ENCODE assay signal across 22 cellular contexts in genomic region chr11:113174862-113175261, GRCh38.
DNase-seq lines count a peak whose midpoint lies in the region; ATAC-seq, FAIRE-seq and TF ChIP-seq lines count a peak whose summit lies in the region.
"Had no signal": no experiment of that assay in that cellular context is flagged by ENCODE, and none has a peak within 500 bp of the region (broad histone marks: within the 10 kb centered on the region; RNA-seq: fewer than 3 reads in every experiment).

No MANE protein-coding gene starts in this region.

- TF ChIP-seq CTCF in AG10803 (conservative IDR thresholded peaks at IDR 0.05; ENCODE audit: low read length) (no peak), HEK293 (tag by site-specific recombination; IDR thresholded peaks at IDR 0.05) (no peak), K562 (IDR thresholded peaks at IDR 0.05 in 2 of 3, conservative IDR thresholded peaks at IDR 0.05 in 1 of 3; ENCODE audit: insufficient read depth in 2 of 3, low read depth in 1 of 3, low read length in 3 of 3) (no peak), vagina (IDR thresholded peaks at IDR 0.05) (no peak)

- no peak overlapping the region for H3K4me2 ChIP-seq in K562 (ENCODE audit: insufficient read depth, low read length)

- no peaks in the 10 kb centered on the region for H4K20me1 ChIP-seq in K562 (replicated peaks; ENCODE audit: control insufficient read depth, insufficient read depth, low read length)

- no peak overlapping the region for H3K4me3 ChIP-seq in AG10803 (ENCODE audit: low read length)
- no peak overlapping the region for H3K4me3 ChIP-seq in HEK293 (ENCODE audit: low read depth, low read length)
- H3K4me3 ChIP-seq in K562 = no peak overlapping the region
- H3K4me3 ChIP-seq in vagina = no peak overlapping the region
- H3K4me3 ChIP-seq: GM12878, SJCRH30 had no signal

- in situ Hi-C loops in K562 (cut with MboI) = no loop called here

- TF ChIP-seq POLR2A in K562 (conservative IDR thresholded peaks at IDR 0.05) = no peak
- no peak for TF ChIP-seq POLR2A in vagina (IDR thresholded peaks at IDR 0.05)

- no peak overlapping the region for H3K9ac ChIP-seq in K562 (ENCODE audit: insufficient read depth in 1 of 2, low read depth in 2 of 2, low read length in 2 of 2)

- DNase-seq in AG10803 (ENCODE audit: low read depth) (peak; percentile 21), K562 (ENCODE audit: extremely low read depth in 1 of 4, low spot score in 3 of 4) (no peak), glomerular visceral epithelial cell (ENCODE audit: extremely low spot score) (peak; percentile 20), SHP77 treated with DMSO at 0.1 percent for 48 hours (lab: John Stamatoyannopoulos, UW) (no peak), vagina (ENCODE audit: extremely low spot score in 2 of 2) (no peak), Right ventricle myocardium superior (no peak)
- DNase-seq: Caco-2; CD4-positive, alpha-beta T cell; EL; GOT3; NCI-H1092 treated with DMSO at 0.1 percent for 48 hours; NCI-H2081; NCI-H510A; NCI-H774; RPMI8226; SJCRH30 had no signal

- no peak overlapping the region for H2AFZ ChIP-seq in K562 (ENCODE audit: low read depth, low read length)

- TF ChIP-seq EP300 in K562 (IDR thresholded peaks at IDR 0.05; ENCODE audit: low read length) = no peak

- H3K27ac ChIP-seq in HEK293 (ENCODE audit: extremely low read depth, low read depth, low read length) = no peak overlapping the region
- no peak overlapping the region for H3K27ac ChIP-seq in K562 (ENCODE audit: extremely low read depth, low read depth, low read length)
- H3K27ac ChIP-seq in vagina = no peak overlapping the region
- H3K27ac ChIP-seq: SJCRH30 had no signal

- no peak for FAIRE-seq in K562 (lab: Jason Lieb, UNC)
- FAIRE-seq: A204.1, GM12878, GM19239, HTR-8/SVneo had no signal

- ATAC-seq in K562 = no peak
- ATAC-seq in GM19324 (IDR thresholded peaks at IDR 0.05; ENCODE audit: low FRiP score, unreplicated experiment) = no peak
- ATAC-seq in Right ventricle myocardium superior (ENCODE audit: poor library complexity) = no peak
- ATAC-seq: GM12878 had no signal

- H3K4me1 ChIP-seq in HEK293 (ENCODE audit: control insufficient read depth, insufficient read depth, low read length) (peaks cover 3% of the 10 kb centered on the region; the same call in 1 of the 2 replicates), K562 (replicated peaks in 1 of 2; ENCODE audit: control insufficient read depth in 2 of 2, insufficient read depth in 2 of 2, low read length in 2 of 2) (no peaks in the 10 kb centered on the region), vagina (peaks cover 18% of the 10 kb centered on the region)
- H3K4me1 ChIP-seq: Caco-2 had no signal

- POLR2A ChIA-PET in HEK293 (lab: Yijun Ruan, JAX) (no interaction called here), K562 (lab: Yijun Ruan, JAX) (no interaction called here)

- WGBS in K562 (ENCODE audit: insufficient coverage, low coverage, missing lambda C conversion rate) = 0% methylated on average over 1 of the region's 1 CpG

- H3K36me3 ChIP-seq in HEK293 (ENCODE audit: control insufficient read depth in 2 of 2, insufficient read depth in 1 of 2, low read length in 2 of 2) = no peaks in the 10 kb centered on the region
- no peaks in the 10 kb centered on the region for H3K36me3 ChIP-seq in K562 (ENCODE audit: control insufficient read depth, insufficient read depth, low read length)
- H3K36me3 ChIP-seq in vagina = no peaks in the 10 kb centered on the region
- H3K36me3 ChIP-seq: SJCRH30 had no signal

- H3K27me3 ChIP-seq in K562 (ENCODE audit: control insufficient read depth in 2 of 2, insufficient read depth in 2 of 2, low read length in 2 of 2) (peaks cover 5 to 18% of the 10 kb centered on the region in 2 experiments), vagina (no peaks in the 10 kb centered on the region)
- H3K27me3 ChIP-seq: SJCRH30 had no signal

- TF ChIP-seq RAD21 in K562 (CRISPR knock-in tag; conservative IDR thresholded peaks at IDR 0.05 in 1 of 2, IDR thresholded peaks at IDR 0.05 in 1 of 2) = no peak

- CTCF ChIA-PET in HEK293 (lab: Yijun Ruan, JAX) (no interaction called here), K562 (lab: Yijun Ruan, JAX; ENCODE audit: low intra/inter-chr PET ratio) (no interaction called here)

- no peaks in the 10 kb centered on the region for H3K9me3 ChIP-seq in HEK293 (ENCODE audit: control insufficient read depth, insufficient read depth, low read depth, low read length)
- H3K9me3 ChIP-seq in K562 (replicated peaks; ENCODE audit: control insufficient read depth, insufficient read depth, low read depth, low read length) = no peaks in the 10 kb centered on the region
- H3K9me3 ChIP-seq in vagina = no peaks in the 10 kb centered on the region
- H3K9me3 ChIP-seq: SJCRH30 had no signal

- H3K79me2 ChIP-seq in K562 (ENCODE audit: control insufficient read depth, insufficient read depth, low read length) = no peaks in the 10 kb centered on the region

- intact Hi-C loops in K562 (cut with micrococcal nuclease) = no loop called here
- intact Hi-C loops in vagina (cut with DNase I) = no loop called here
- intact Hi-C loops in Right ventricle myocardium superior (cut with DNase I) = no loop called here

- BruUV-seq in K562 (replicated peaks; lab: Mats Ljungman, UMichigan) = no TSS peak

- no peaks in the 10 kb centered on the region for H3K9me1 ChIP-seq in K562 (ENCODE audit: control insufficient read depth, insufficient read depth, low read length)

TF ChIP-seq in HEK293, 187 proteins besides CTCF, POLR2A, EP300 and RAD21:
- TF ChIP-seq MYNN (tag by site-specific recombination; IDR thresholded peaks at IDR 0.05; ENCODE audit: borderline replicate concordance) = peak; percentile 91
- peak; percentile 66 for TF ChIP-seq GLIS1 (tag by site-specific recombination; IDR thresholded peaks at IDR 0.05)
- TF ChIP-seq ZNF629 (tag by site-specific recombination; IDR thresholded peaks at IDR 0.05) = no peak
- TF ChIP-seq PRDM6 (tag by site-specific recombination; IDR thresholded peaks at IDR 0.05) = 0 out of 2 replicates have a peak, but pooled peaks have one; percentile 13
- TF ChIP-seq ZBTB20 (tag by site-specific recombination; IDR thresholded peaks at IDR 0.05) = 0 out of 2 replicates have a peak, but pooled peaks have one; percentile 20
- TF ChIP-seq GFI1B (tag by site-specific recombination; IDR thresholded peaks at IDR 0.05) = no peak
- no peak for TF ChIP-seq ZNF138 (tag by site-specific recombination; IDR thresholded peaks at IDR 0.05; ENCODE audit: borderline replicate concordance)
TF ChIP-seq in HEK293: peak in this region for 4.

TF ChIP-seq in K562, 482 proteins besides CTCF, POLR2A, EP300 and RAD21:
- TF ChIP-seq RFX1 (IDR thresholded peaks at IDR 0.05) (peak; percentile 39; the same call in 1 of the 2 replicates), REST (CRISPR knock-in tag; IDR thresholded peaks at IDR 0.05; ENCODE audit: low read depth) (no peak), ELK3 (CRISPR knock-in tag; IDR thresholded peaks at IDR 0.05) (no peak), PCBP1 (IDR thresholded peaks at IDR 0.05; ENCODE audit: low read depth, low read length, poor library complexity, severe bottlenecking) (no peak), NCOA6 (IDR thresholded peaks at IDR 0.05) (no peak), BCL6 (CRISPR knock-in tag; IDR thresholded peaks at IDR 0.05) (no peak), ZNF3 (CRISPR knock-in tag; IDR thresholded peaks at IDR 0.05) (no peak), MYNN (IDR thresholded peaks at IDR 0.05) (peak; percentile 85), MYNN (CRISPR knock-in tag; IDR thresholded peaks at IDR 0.05) (no peak), ZFP36 (IDR thresholded peaks at IDR 0.05; ENCODE audit: low read depth, low read length, partially characterized antibody) (no peak)

Comparison
In these comparisons a context has a peak if more than half of its experiments do, and no peak if none do; other contexts are left out.
1. DNase-seq: peak in AG10803 (single experiment) and glomerular visceral epithelial cell (single experiment); none in K562 (0 of 4), SHP77 treated with DMSO at 0.1 percent for 48 hours (single experiment), vagina (0 of 2) and Right ventricle myocardium superior (single experiment).